Comparison of ENCODE assay signal across 8 cellular contexts in the genomic region with DNA sequence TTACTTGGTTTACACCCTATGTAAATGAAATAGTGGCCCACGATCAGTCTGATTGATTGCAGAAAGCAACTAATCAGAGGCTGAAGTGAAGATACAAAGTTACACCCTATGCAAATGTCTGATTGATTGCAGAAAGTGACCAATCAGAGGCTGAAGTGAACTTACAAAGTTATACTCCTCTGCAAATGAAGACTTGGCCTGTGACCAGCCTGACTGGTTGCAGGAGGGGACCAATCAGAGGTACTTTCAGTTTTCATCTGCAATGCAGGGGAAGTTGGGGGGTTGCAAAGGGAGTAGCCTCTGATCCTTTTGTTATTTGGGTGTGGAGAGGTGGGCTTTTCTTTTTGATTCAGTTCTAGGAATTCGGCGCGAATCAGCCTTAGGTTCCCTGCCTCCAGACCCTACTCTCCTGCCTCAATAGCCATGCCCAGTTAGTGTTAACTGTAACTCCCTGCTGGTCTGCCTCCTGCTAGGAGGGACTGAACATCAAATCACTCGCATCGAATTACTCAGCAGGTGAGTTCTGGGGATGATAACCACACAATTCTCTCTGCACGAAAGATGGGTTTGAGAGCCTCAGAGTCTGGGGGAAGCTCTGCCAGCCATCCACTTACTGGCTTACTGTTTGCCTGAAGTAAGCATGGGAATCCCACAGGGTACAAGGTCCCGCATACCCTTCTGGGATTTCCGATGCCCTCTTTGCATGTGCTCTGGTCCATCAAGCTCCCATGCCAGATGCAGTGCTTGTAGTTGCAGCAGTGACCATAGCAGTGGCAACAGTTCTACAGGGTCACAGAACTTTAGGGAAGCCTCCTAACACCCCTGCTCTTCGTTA. TPM values are rescaled to one million over a fixed set of nuclear protein-coding genes. Genes with fewer than 3 reads are reported as not detected.
DNase-seq lines count a peak whose midpoint lies in the region; ATAC-seq and TF ChIP-seq lines count a peak whose summit lies in the region.

No MANE protein-coding gene starts in this region.

- H3K4me1 Mint-ChIP-seq in activated T-helper 1 cell treated with anti-CD3 and anti-CD28 coated beads, Interleukin-12 subunit alpha, Interleukin-12 subunit beta, Interleukin-2, Interleukin-4 antibody, amounts not matched to agents 30 ng/mL and 10 ng/mL and 1 ng/mL, durations not matched to agents 14 hours and 24 hours and 36 hours (ENCODE audit: low read depth): no peaks in the 10 kb centered on the region

- intact Hi-C loops in activated T-helper 1 cell treated with anti-CD3 and anti-CD28 coated beads, Interleukin-12 subunit alpha, Interleukin-12 subunit beta, Interleukin-2, Interleukin-4 antibody, amounts not matched to agents 30 ng/mL and 10 ng/mL and 1 ng/mL, durations not matched to agents 14 hours and 24 hours and 36 hours (cut with micrococcal nuclease): no loop called here

- peak overlapping the region; percentile 36 for H3K4me3 Mint-ChIP-seq in activated T-helper 1 cell treated with anti-CD3 and anti-CD28 coated beads, Interleukin-12 subunit alpha, Interleukin-12 subunit beta, Interleukin-2, Interleukin-4 antibody, amounts not matched to agents 30 ng/mL and 10 ng/mL and 1 ng/mL, durations not matched to agents 14 hours and 24 hours and 36 hours

- TF ChIP-seq POLR2A in GM18505 (IDR thresholded peaks at IDR 0.05; ENCODE audit: borderline replicate concordance, extremely low read depth, insufficient read depth, insufficient read length): no peak

- H3K27ac Mint-ChIP-seq in activated T-helper 1 cell treated with anti-CD3 and anti-CD28 coated beads, Interleukin-12 subunit alpha, Interleukin-12 subunit beta, Interleukin-2, Interleukin-4 antibody, amounts not matched to agents 30 ng/mL and 10 ng/mL and 1 ng/mL, durations not matched to agents 14 hours and 24 hours and 36 hours: no peak overlapping the region

- no peaks in the 10 kb centered on the region for H3K27me3 Mint-ChIP-seq in activated T-helper 1 cell treated with anti-CD3 and anti-CD28 coated beads, Interleukin-12 subunit alpha, Interleukin-12 subunit beta, Interleukin-2, Interleukin-4 antibody, amounts not matched to agents 30 ng/mL and 10 ng/mL and 1 ng/mL, durations not matched to agents 14 hours and 24 hours and 36 hours (ENCODE audit: insufficient read depth)

- ATAC-seq in HG03045 (IDR thresholded peaks at IDR 0.05; ENCODE audit: unreplicated experiment): peak; percentile 69
- no peak for ATAC-seq in GM18505 (IDR thresholded peaks at IDR 0.05; ENCODE audit: unreplicated experiment)

- peak; percentile 47 for DNase-seq in ELF-1 (ENCODE audit: low read depth, low spot score)
- DNase-seq in activated T-helper 1 cell treated with anti-CD3 and anti-CD28 coated beads, Interleukin-12 subunit alpha, Interleukin-12 subunit beta, Interleukin-2, Interleukin-4 antibody, amounts not matched to agents 30 ng/mL and 10 ng/mL and 1 ng/mL, durations not matched to agents 14 hours and 24 hours and 36 hours (ENCODE audit: low spot score): no peak
- DNase-seq in iPS-NIHi7 (ENCODE audit: extremely low spot score): peak; percentile 34
- no peak for DNase-seq in hippocampal formation (lab: John Stamatoyannopoulos, UW)
- DNase-seq in hypothalamus (lab: John Stamatoyannopoulos, UW): no peak
- no peak for DNase-seq in SKM-1 (lab: John Stamatoyannopoulos, UW; ENCODE audit: unreplicated experiment)

- H3K36me3 Mint-ChIP-seq in activated T-helper 1 cell treated with anti-CD3 and anti-CD28 coated beads, Interleukin-12 subunit alpha, Interleukin-12 subunit beta, Interleukin-2, Interleukin-4 antibody, amounts not matched to agents 30 ng/mL and 10 ng/mL and 1 ng/mL, durations not matched to agents 14 hours and 24 hours and 36 hours (ENCODE audit: low read depth): no peaks in the 10 kb centered on the region

- H3K9me3 Mint-ChIP-seq in activated T-helper 1 cell treated with anti-CD3 and anti-CD28 coated beads, Interleukin-12 subunit alpha, Interleukin-12 subunit beta, Interleukin-2, Interleukin-4 antibody, amounts not matched to agents 30 ng/mL and 10 ng/mL and 1 ng/mL, durations not matched to agents 14 hours and 24 hours and 36 hours: no peaks in the 10 kb centered on the region

RNA-seq across cellular contexts. Expression of a gene that starts 7.5 kb away (rescaled TPM):
- total RNA-seq in activated T-helper 1 cell treated with anti-CD3 and anti-CD28 coated beads, Interleukin-12 subunit alpha, Interleukin-12 subunit beta, Interleukin-2, Interleukin-4 antibody, amounts not matched to agents 30 ng/mL and 10 ng/mL and 1 ng/mL, durations not matched to agents 14 hours and 24 hours and 36 hours: 0.80 and 0.93 TPM in 2 replicates

RNA-seq across cellular contexts. Expression of a gene that starts 50.5 kb away (rescaled TPM):
- total RNA-seq in activated T-helper 1 cell treated with anti-CD3 and anti-CD28 coated beads, Interleukin-12 subunit alpha, Interleukin-12 subunit beta, Interleukin-2, Interleukin-4 antibody, amounts not matched to agents 30 ng/mL and 10 ng/mL and 1 ng/mL, durations not matched to agents 14 hours and 24 hours and 36 hours: 14.9 and 16.3 TPM in 2 replicates

RNA-seq across cellular contexts. Expression of a gene that starts 55.5 kb away (rescaled TPM):
- 42.6 and 44.6 TPM in 2 replicates for total RNA-seq in activated T-helper 1 cell treated with anti-CD3 and anti-CD28 coated beads, Interleukin-12 subunit alpha, Interleukin-12 subunit beta, Interleukin-2, Interleukin-4 antibody, amounts not matched to agents 30 ng/mL and 10 ng/mL and 1 ng/mL, durations not matched to agents 14 hours and 24 hours and 36 hours

Comparison
In these comparisons a context has a peak if more than half of its experiments do, and no peak if none do; other contexts are left out.
1. DNase-seq: peak in ELF-1 (single experiment) and iPS-NIHi7 (single experiment); none in activated T-helper 1 cell treated with anti-CD3 and anti-CD28 coated beads, Interleukin-12 subunit alpha, Interleukin-12 subunit beta, Interleukin-2, Interleukin-4 antibody, amounts not matched to agents 30 ng/mL and 10 ng/mL and 1 ng/mL, durations not matched to agents 14 hours and 24 hours and 36 hours (single experiment), hippocampal formation (0 of 2), hypothalamus (0 of 51) and SKM-1 (single experiment).